Comparison of ENCODE assay signal across 1 cellular context in the genomic region with DNA sequence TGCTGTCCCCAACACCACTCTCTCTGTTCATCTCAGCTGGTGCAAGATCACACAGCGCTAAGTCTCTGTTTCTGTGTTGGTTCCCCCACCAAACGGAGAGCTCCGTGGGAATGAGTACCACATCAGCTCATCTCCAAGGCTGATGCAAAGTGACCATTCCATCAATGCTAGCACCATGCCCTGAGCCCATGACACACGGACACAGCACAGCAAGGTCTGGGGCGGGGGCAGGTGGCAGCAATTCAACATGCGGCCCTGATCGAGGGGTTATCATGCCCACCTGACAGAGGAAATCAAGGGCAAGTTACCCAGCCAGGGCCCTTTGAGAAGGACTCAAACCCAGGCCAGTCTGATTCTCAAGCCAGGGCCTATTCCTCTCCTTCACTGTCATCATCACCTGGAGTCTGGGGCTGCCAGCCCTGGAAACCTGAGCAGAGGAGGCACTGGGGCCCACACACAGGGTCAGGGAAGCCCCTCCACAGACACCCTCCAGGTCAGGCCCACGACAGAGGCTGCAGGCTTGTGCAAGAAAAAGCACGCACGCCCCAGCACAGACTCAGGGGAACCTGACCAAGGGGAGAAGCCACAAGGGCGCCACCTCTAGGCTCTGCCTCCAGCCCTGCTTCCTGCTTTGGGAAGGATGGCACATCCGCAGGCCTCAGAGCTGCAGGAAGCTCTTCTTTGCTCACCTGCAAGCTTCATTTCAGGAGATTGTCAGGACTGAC.
TF ChIP-seq lines count a peak whose summit lies in the region.

No MANE protein-coding gene starts in this region.

TF ChIP-seq in HepG2, 621 proteins besides CTCF, POLR2A, EP300 and RAD21 (continued from another document):
- no peak for TF ChIP-seq REST (IDR thresholded peaks at IDR 0.05; ENCODE audit: borderline replicate concordance in 1 of 2, low read depth in 1 of 2, low read length in 2 of 2)
- TF ChIP-seq, protein P1, sequence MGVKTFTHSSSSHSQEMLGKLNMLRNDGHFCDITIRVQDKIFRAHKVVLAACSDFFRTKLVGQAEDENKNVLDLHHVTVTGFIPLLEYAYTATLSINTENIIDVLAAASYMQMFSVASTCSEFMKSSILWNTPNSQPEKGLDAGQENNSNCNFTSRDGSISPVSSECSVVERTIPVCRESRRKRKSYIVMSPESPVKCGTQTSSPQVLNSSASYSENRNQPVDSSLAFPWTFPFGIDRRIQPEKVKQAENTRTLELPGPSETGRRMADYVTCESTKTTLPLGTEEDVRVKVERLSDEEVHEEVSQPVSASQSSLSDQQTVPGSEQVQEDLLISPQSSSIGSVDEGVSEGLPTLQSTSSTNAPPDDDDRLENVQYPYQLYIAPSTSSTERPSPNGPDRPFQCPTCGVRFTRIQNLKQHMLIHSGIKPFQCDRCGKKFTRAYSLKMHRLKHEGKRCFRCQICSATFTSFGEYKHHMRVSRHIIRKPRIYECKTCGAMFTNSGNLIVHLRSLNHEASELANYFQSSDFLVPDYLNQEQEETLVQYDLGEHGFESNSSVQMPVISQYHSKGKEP (CRISPR knock-in tag; IDR thresholded peaks at IDR 0.05): no peak
- no peak for TF ChIP-seq TEAD3 (CRISPR knock-in tag; optimal IDR thresholded peaks at IDR 0.05; ENCODE audit: borderline replicate concordance)
- no peak for TF ChIP-seq ZXDC (CRISPR knock-in tag; IDR thresholded peaks at IDR 0.05)
- TF ChIP-seq ZNF572 (CRISPR knock-in tag; IDR thresholded peaks at IDR 0.05): no peak
- TF ChIP-seq, protein P2, sequence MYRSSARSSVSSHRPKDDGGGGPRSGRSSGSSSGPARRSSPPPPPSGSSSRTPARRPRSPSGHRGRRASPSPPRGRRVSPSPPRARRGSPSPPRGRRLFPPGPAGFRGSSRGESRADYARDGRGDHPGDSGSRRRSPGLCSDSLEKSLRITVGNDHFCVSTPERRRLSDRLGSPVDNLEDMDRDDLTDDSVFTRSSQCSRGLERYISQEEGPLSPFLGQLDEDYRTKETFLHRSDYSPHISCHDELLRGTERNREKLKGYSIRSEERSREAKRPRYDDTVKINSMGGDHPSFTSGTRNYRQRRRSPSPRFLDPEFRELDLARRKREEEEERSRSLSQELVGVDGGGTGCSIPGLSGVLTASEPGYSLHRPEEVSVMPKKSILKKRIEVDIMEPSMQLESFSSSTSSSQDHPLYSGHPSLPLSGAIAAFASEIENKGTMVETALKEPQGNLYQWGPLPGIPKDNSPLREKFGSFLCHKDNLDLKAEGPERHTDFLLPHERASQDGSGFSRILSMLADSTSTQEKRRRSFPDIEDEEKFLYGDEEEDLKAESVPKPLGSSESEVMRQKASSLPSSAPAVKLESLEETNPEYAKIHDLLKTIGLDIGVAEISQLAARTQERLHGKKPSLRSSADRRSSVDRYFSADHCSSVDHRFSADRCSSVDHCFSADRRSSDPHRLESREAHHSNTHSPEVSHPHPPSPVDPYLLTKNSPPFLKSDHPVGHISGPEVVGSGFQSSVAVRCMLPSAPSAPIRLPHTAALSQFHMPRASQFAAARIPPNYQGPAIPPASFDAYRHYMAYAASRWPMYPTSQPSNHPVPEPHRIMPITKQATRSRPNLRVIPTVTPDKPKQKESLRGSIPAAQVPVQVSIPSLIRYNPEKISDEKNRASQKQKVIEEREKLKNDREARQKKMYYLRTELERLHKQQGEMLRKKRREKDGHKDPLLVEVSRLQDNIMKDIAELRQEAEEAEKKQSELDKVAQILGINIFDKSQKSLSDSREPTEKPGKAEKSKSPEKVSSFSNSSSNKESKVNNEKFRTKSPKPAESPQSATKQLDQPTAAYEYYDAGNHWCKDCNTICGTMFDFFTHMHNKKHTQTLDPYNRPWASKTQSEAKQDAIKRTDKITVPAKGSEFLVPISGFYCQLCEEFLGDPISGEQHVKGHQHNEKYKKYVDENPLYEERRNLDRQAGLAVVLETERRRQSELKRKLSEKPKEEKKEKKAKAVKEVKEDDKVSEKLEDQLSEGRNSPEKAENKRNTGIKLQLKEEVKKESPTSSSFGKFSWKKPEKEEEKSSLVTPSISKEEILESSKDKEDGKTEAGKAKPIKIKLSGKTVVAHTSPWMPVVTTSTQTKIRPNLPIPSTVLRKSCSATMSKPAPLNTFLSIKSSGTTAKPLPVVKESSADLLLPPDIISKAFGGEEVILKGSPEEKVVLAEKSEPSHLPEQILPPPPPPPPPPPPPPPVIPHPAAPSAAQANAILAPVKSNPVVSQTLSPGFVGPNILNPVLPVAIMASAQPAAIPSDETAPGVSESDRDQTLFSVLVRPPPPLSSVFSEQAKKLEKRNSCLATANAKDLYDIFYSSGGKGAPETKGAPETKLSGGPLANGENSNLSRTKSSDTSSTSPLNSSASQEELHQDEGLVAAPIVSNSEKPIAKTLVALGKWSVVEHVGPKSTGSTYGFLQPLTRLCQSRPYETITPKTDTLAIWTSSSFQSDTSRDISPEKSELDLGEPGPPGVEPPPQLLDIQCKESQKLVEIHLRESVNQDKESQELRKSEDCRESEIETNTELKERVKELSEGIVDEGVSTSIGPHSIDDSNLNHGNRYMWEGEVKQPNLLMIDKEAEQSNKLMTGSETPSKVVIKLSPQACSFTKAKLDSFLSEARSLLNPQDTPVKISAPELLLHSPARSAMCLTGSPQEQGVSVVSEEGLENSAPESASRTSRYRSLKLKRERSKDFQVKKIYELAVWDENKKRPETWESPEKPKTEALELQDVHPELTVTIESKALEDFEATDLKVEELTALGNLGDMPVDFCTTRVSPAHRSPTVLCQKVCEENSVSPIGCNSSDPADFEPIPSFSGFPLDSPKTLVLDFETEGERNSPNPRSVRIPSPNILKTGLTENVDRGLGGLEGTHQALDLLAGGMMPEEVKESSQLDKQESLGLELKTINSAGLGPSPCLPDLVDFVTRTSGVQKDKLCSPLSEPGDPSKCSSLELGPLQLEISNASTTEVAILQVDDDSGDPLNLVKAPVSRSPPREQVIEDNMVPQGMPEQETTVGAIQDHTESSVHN (CRISPR knock-in tag; IDR thresholded peaks at IDR 0.05): no peak
- no peak for TF ChIP-seq CBX2 (IDR thresholded peaks at IDR 0.05; ENCODE audit: low read depth, low read length)
- no peak for TF ChIP-seq CBX2 (CRISPR knock-in tag; IDR thresholded peaks at IDR 0.05; ENCODE audit: low read depth)
- no peak for TF ChIP-seq ZNF883 (CRISPR knock-in tag; IDR thresholded peaks at IDR 0.05; ENCODE audit: not compliant biosample characterization)
- no peak for TF ChIP-seq ZNF746 (CRISPR knock-in tag; IDR thresholded peaks at IDR 0.05)
- no peak for TF ChIP-seq ZKSCAN8 (CRISPR knock-in tag; IDR thresholded peaks at IDR 0.05; ENCODE audit: borderline replicate concordance)
- no peak for TF ChIP-seq NFKB2 (CRISPR knock-in tag; IDR thresholded peaks at IDR 0.05; ENCODE audit: borderline replicate concordance)
- no peak for TF ChIP-seq ZNF776 (CRISPR knock-in tag; IDR thresholded peaks at IDR 0.05)
- no peak for TF ChIP-seq NFYC (CRISPR knock-in tag; IDR thresholded peaks at IDR 0.05)
- TF ChIP-seq ZNF850 (CRISPR knock-in tag; conservative IDR thresholded peaks at IDR 0.05): no peak
- no peak for TF ChIP-seq ZNF333 (CRISPR knock-in tag; IDR thresholded peaks at IDR 0.05; ENCODE audit: borderline replicate concordance)
- no peak for TF ChIP-seq SATB2 (CRISPR knock-in tag; IDR thresholded peaks at IDR 0.05)
- no peak for TF ChIP-seq TFDP2 (CRISPR knock-in tag; IDR thresholded peaks at IDR 0.05)
